ENCODE assay signal across 17 cellular contexts in genomic region chr6:82397962-82398692, GRCh38. TPM values are rescaled to one million over a fixed set of nuclear protein-coding genes. Genes with fewer than 3 reads are reported as not detected.
DNase-seq lines count a peak whose midpoint lies in the region; ATAC-seq and TF ChIP-seq lines count a peak whose summit lies in the region.
"Had no signal": no experiment of that assay in that cellular context is flagged by ENCODE, and none has a peak within 500 bp of the region (broad histone marks: within the 10 kb centered on the region; RNA-seq: fewer than 3 reads in every experiment).

No MANE protein-coding gene starts in this region.

- intact Hi-C loops in CD14-positive monocyte (cut with micrococcal nuclease), result no loop called here

- H3K27me3 Mint-ChIP-seq in CD14-positive monocyte (ENCODE audit: low read depth in 3 of 3), result peaks cover 0 to 2% (median 0%) of the 10 kb centered on the region in 3 donors
- H3K27me3 Mint-ChIP-seq: activated naive CD8-positive, alpha-beta T cell treated with anti-CD3 and anti-CD28 coated beads, Interleukin-2, amount 10 ng/mL, durations not matched to agents 7 days and 5 days had no signal

- H3K27ac Mint-ChIP-seq in CD14-positive monocyte, result no peak overlapping the region
- H3K27ac Mint-ChIP-seq: activated naive CD8-positive, alpha-beta T cell treated with anti-CD3 and anti-CD28 coated beads, Interleukin-2, amount 10 ng/mL, durations not matched to agents 7 days and 5 days had no signal

- ATAC-seq in GM19467 (IDR thresholded peaks at IDR 0.05; ENCODE audit: unreplicated experiment), result no peak

- no peaks in the 10 kb centered on the region for H3K36me3 Mint-ChIP-seq in CD14-positive monocyte
- H3K36me3 Mint-ChIP-seq: activated naive CD8-positive, alpha-beta T cell treated with anti-CD3 and anti-CD28 coated beads, Interleukin-2, amount 10 ng/mL, durations not matched to agents 7 days and 5 days had no signal

- peaks cover 0 to 8% (median 2%) of the 10 kb centered on the region in 7 donors for H3K9me3 Mint-ChIP-seq in CD14-positive monocyte

- H3K4me3 ChIP-seq in astrocyte of the spinal cord (ENCODE audit: low read depth, low read length), result no peak overlapping the region
- H3K4me3 ChIP-seq: coronary artery, upper lobe of left lung had no signal

- H3K4me1 Mint-ChIP-seq in CD14-positive monocyte, result no peaks in the 10 kb centered on the region
- H3K4me1 Mint-ChIP-seq: activated naive CD8-positive, alpha-beta T cell treated with anti-CD3 and anti-CD28 coated beads, Interleukin-2, amount 10 ng/mL, durations not matched to agents 7 days and 5 days had no signal

- H3K4me3 Mint-ChIP-seq in CD14-positive monocyte, result no peak overlapping the region
- H3K4me3 Mint-ChIP-seq: activated naive CD8-positive, alpha-beta T cell treated with anti-CD3 and anti-CD28 coated beads, Interleukin-2, amount 10 ng/mL, durations not matched to agents 7 days and 5 days had no signal

- TF ChIP-seq CTCF in astrocyte of the spinal cord (IDR thresholded peaks at IDR 0.05; ENCODE audit: low read depth, low read length) (no peak), CD14-positive monocyte (IDR thresholded peaks at IDR 0.05) (no peak)

- in situ Hi-C loops in Caki2 (cut with HindIII; ENCODE audit: low pct_unique_long_range_greater_than_20kb, low sequenced_read_pairs), result no loop called here
- in situ Hi-C loops in astrocyte of the spinal cord (cut with HindIII; ENCODE audit: low sequenced_read_pairs), result no loop called here

- DNase-seq in Caki2 (ENCODE audit: low read depth) (peak; percentile 48), LHCN-M2 (ENCODE audit: low read depth) (peak; percentile 55), astrocyte of the spinal cord (ENCODE audit: low read depth, low spot score) (peak; percentile 65), iris pigment epithelial cell (ENCODE audit: low read depth) (peak; percentile 89), CD14-positive monocyte (ENCODE audit: low spot score) (no peak), SIG-M5 treated with dmso at 0.1 percent for 504 hours (lab: John Stamatoyannopoulos, UW; ENCODE audit: unreplicated experiment) (no peak), OCI-M1 (lab: John Stamatoyannopoulos, UW) (no peak)
- DNase-seq: activated CD4-positive, CD25-positive, alpha-beta regulatory T cell treated with anti-CD3 and anti-CD28 coated beads, Interleukin-2, amount 50 U/mL, for 72 hours; activated naive CD8-positive, alpha-beta T cell treated with anti-CD3 and anti-CD28 coated beads, Interleukin-2, amount 10 ng/mL, durations not matched to agents 7 days and 5 days; activated T-cell treated with anti-CD3 and anti-CD28 coated beads for 4 hours; BE2C; GDM1; islet precursor cell; NCI-H2171; upper lobe of left lung had no signal

RNA-seq across cellular contexts. Expression of gene TPBG, which starts 34.5 kb away (rescaled TPM):
- 26.5 and 28.9 TPM in 2 replicates for total RNA-seq in Caki2 (2014; rRNA removed; shearing (Covaris generic); ENCODE audit: low replicate concordance)
- 13.0 and 14.9 TPM in 2 replicates for total RNA-seq in LHCN-M2 (2014; rRNA removed)
- 2.0 TPM for polyA plus RNA-seq in LHCN-M2 (2012)
- polyA plus RNA-seq in CD14-positive monocyte, result under 1 TPM in 1 of 2 donors, not detected in 1; 0.39 TPM

Comparison
In these comparisons a context has a peak if more than half of its experiments do, and no peak if none do; other contexts are left out.
1. DNase-seq: peak in Caki2 (single experiment), LHCN-M2 (single experiment), astrocyte of the spinal cord (single experiment) and iris pigment epithelial cell (single experiment); none in CD14-positive monocyte (single experiment), SIG-M5 treated with dmso at 0.1 percent for 504 hours (single experiment) and OCI-M1 (single experiment).